In genomic region chr3:169980055-169980454, GRCh38 we compare ENCODE assay signal across 18 cellular contexts. TPM values are rescaled to one million over a fixed set of nuclear protein-coding genes. Genes with fewer than 3 reads are reported as not detected.
DNase-seq lines count a peak whose midpoint lies in the region; ATAC-seq and TF ChIP-seq lines count a peak whose summit lies in the region.
"Had no signal": no experiment of that assay in that cellular context is flagged by ENCODE, and none has a peak within 500 bp of the region (broad histone marks: within the 10 kb centered on the region; RNA-seq: fewer than 3 reads in every experiment).

No MANE protein-coding gene starts in this region.

- H3F3A ChIP-seq in DOHH2 (ENCODE audit: control insufficient read depth, insufficient read depth) = peaks cover 21% of the 10 kb centered on the region

- H3K9me3 ChIP-seq in DOHH2 (ENCODE audit: control insufficient read depth, insufficient read depth, low read length) (no peaks in the 10 kb centered on the region), neutrophil (no peaks in the 10 kb centered on the region)
- H3K9me3 ChIP-seq: thyroid gland had no signal

- peaks cover 79% of the 10 kb centered on the region for H3K79me2 ChIP-seq in DOHH2 (ENCODE audit: control insufficient read depth, low read length)

- H3K4me2 ChIP-seq in DOHH2 (ENCODE audit: low read length) = peak overlapping the region; percentile 62

- H3K36me3 Mint-ChIP-seq in IgD-negative memory B cell = peaks cover 7% of the 10 kb centered on the region
- H3K36me3 Mint-ChIP-seq in central memory CD8-positive, alpha-beta T cell (ENCODE audit: insufficient read depth) = peaks cover 67% of the 10 kb centered on the region

- H3K9me3 Mint-ChIP-seq in IgD-negative memory B cell = no peaks in the 10 kb centered on the region
- no peaks in the 10 kb centered on the region for H3K9me3 Mint-ChIP-seq in central memory CD8-positive, alpha-beta T cell
- H3K9me3 Mint-ChIP-seq: activated T-cell treated with anti-CD3 and anti-CD28 coated beads, Interleukin-2, amount 50 U/mL, for 4 hours; H9; naive thymus-derived CD8-positive, alpha-beta T cell had no signal

- H3K27ac ChIP-seq in DOHH2 (ENCODE audit: low read depth, low read length) (peak overlapping the region; percentile 78; the same call in 1 of the 2 replicates), neutrophil (peak overlapping the region; percentile 79)
- H3K27ac ChIP-seq: thyroid gland, WERI-Rb-1 had no signal

- no peaks in the 10 kb centered on the region for H3K27me3 Mint-ChIP-seq in IgD-negative memory B cell
- no peaks in the 10 kb centered on the region for H3K27me3 Mint-ChIP-seq in central memory CD8-positive, alpha-beta T cell
- H3K27me3 Mint-ChIP-seq: naive thymus-derived CD8-positive, alpha-beta T cell had no signal

- peaks cover 4 to 21% (median 9%) of the 10 kb centered on the region in 3 donors for H3K4me1 Mint-ChIP-seq in IgD-negative memory B cell
- H3K4me1 Mint-ChIP-seq in central memory CD8-positive, alpha-beta T cell = peaks cover 15% of the 10 kb centered on the region
- H3K4me1 Mint-ChIP-seq: H9 had no signal

- H3K4me3 ChIP-seq in DOHH2 (ENCODE audit: low read length) (no peak overlapping the region), neutrophil (ENCODE audit: low read depth in 1 of 2, low read length in 1 of 2) (no peak overlapping the region)
- H3K4me3 ChIP-seq: thyroid gland had no signal

- H3K4me1 ChIP-seq in DOHH2 (ENCODE audit: control insufficient read depth, low read length) = peaks cover 63% of the 10 kb centered on the region
- peaks cover 40 to 46% of the 10 kb centered on the region in 2 experiments for H3K4me1 ChIP-seq in neutrophil (ENCODE audit: control insufficient read depth in 1 of 2, insufficient read depth in 1 of 2, low read depth in 1 of 2, low read length in 1 of 2)
- H3K4me1 ChIP-seq: thyroid gland had no signal

- H4K20me1 ChIP-seq in DOHH2 (ENCODE audit: control insufficient read depth, insufficient read depth, low read depth, low read length) = no peaks in the 10 kb centered on the region

- ATAC-seq in central memory CD8-positive, alpha-beta T cell (replicated peaks; ENCODE audit: extremely low read depth, poor library complexity, severe bottlenecking) = no peak
- ATAC-seq in left colon (no peak), GM19351 (IDR thresholded peaks at IDR 0.05; ENCODE audit: unreplicated experiment) (no peak), HG03521 (IDR thresholded peaks at IDR 0.05; ENCODE audit: unreplicated experiment) (no peak)
- ATAC-seq: activated T-cell treated with anti-CD3 and anti-CD28 coated beads, Interleukin-2, amount 50 U/mL, for 4 hours; naive thymus-derived CD8-positive, alpha-beta T cell; sciatic nerve had no signal

- intact Hi-C loops in left colon (cut with DNase I, micrococcal nuclease) = no loop called here

- H3K9me2 ChIP-seq in DOHH2 (replicated peaks; ENCODE audit: control insufficient read depth, low read length) = no peaks in the 10 kb centered on the region

- H3K27me3 ChIP-seq in DOHH2 (ENCODE audit: control insufficient read depth, low read length) (no peaks in the 10 kb centered on the region), neutrophil (no peaks in the 10 kb centered on the region)
- H3K27me3 ChIP-seq: thyroid gland had no signal

- no peak overlapping the region for H3K4me3 Mint-ChIP-seq in IgD-negative memory B cell
- no peak overlapping the region for H3K4me3 Mint-ChIP-seq in central memory CD8-positive, alpha-beta T cell
- H3K4me3 Mint-ChIP-seq: activated T-cell treated with anti-CD3 and anti-CD28 coated beads, Interleukin-2, amount 50 U/mL, for 4 hours; H9; naive thymus-derived CD8-positive, alpha-beta T cell had no signal

- TF ChIP-seq CTCF in DOHH2 (IDR thresholded peaks at IDR 0.05; ENCODE audit: low read depth, low read length, poor library complexity, severe bottlenecking) (no peak), neutrophil (IDR thresholded peaks at IDR 0.05) (no peak)

- peaks cover 99% of the 10 kb centered on the region for H3K36me3 ChIP-seq in DOHH2 (ENCODE audit: control insufficient read depth, low read length)
- H3K36me3 ChIP-seq in neutrophil = peaks cover 40% of the 10 kb centered on the region

- peak overlapping the region; percentile 15 to 81 (median 39) for H3K27ac Mint-ChIP-seq in IgD-negative memory B cell
- H3K27ac Mint-ChIP-seq in central memory CD8-positive, alpha-beta T cell (ENCODE audit: low read depth) = peak overlapping the region; percentile 50

- no peak for DNase-seq in central memory CD8-positive, alpha-beta T cell (ENCODE audit: low spot score in 2 of 2)
- DNase-seq in left colon (no peak), activated gamma-delta T cell (lab: John Stamatoyannopoulos, UW) (no peak)
- DNase-seq: activated T-cell treated with anti-CD3 and anti-CD28 coated beads, Interleukin-2, amount 50 U/mL, for 4 hours; DMS153; H9; islet precursor cell; naive thymus-derived CD8-positive, alpha-beta T cell; NCI-H1694; NCI-H526 treated with DMSO at 0.1 percent for 48 hours; thyroid gland; WERI-Rb-1 had no signal

RNA-seq across cellular contexts. Expression of gene SEC62, which starts 13.4 kb away (rescaled TPM):
- 273 TPM for polyA plus RNA-seq in IgD-negative memory B cell
- 10 to 100 TPM; 80.8 to 87.0 TPM for total RNA-seq in left colon

RNA-seq across cellular contexts. Expression of gene GPR160, which starts 57.7 kb away (rescaled TPM):
- 40.9 TPM for polyA plus RNA-seq in IgD-negative memory B cell
- total RNA-seq in left colon = 10 to 100 TPM; 65.7 to 82.6 TPM
